Comparison of ENCODE assay signal across 27 cellular contexts in genomic region chr11:13145461-13145860, GRCh38.
A peak's percentile ranks its signal among the peaks of the same experiment; 100 is the strongest.
DNase-seq lines count a peak whose midpoint lies in the region; ATAC-seq, FAIRE-seq and TF ChIP-seq lines count a peak whose summit lies in the region.
"Had no signal": no experiment of that assay in that cellular context is flagged by ENCODE, and none has a peak within 500 bp of the region (broad histone marks: within the 10 kb centered on the region; RNA-seq: fewer than 3 reads in every experiment).

No MANE protein-coding gene starts in this region.

- no peak overlapping the region for H3K4me3 Mint-ChIP-seq in GM23338
- H3K4me3 Mint-ChIP-seq: activated naive CD8-positive, alpha-beta T cell treated with anti-CD3 and anti-CD28 coated beads, Interleukin-2, amount 50 U/mL, for 24 hours; effector memory CD8-positive, alpha-beta T cell; T-helper 17 cell had no signal

- WGBS in A549 (ENCODE audit: missing lambda C conversion rate), result 92% methylated on average over 2 of the region's 2 CpGs

- H3K36me3 ChIP-seq in GM23338 (ENCODE audit: insufficient read depth) (no peaks in the 10 kb centered on the region), kidney epithelial cell (ENCODE audit: control insufficient read depth, insufficient read depth, low read length) (no peaks in the 10 kb centered on the region)
- H3K36me3 ChIP-seq: left ventricle myocardium inferior, neutrophil, prostate gland, tibial artery had no signal

- peak in 1 of 2 experiments; percentile 22; a peak in 1 of 5 replicates for TF ChIP-seq RAD21 in A549 (conservative IDR thresholded peaks at IDR 0.05 in 1 of 2, IDR thresholded peaks at IDR 0.05 in 1 of 2)

- no peaks in the 10 kb centered on the region for H3K79me2 ChIP-seq in GM23338 (replicated peaks; ENCODE audit: insufficient read depth)

- TF ChIP-seq CTCF in A549 (IDR thresholded peaks at IDR 0.05) (no peak), GM23338 (conservative IDR thresholded peaks at IDR 0.05; ENCODE audit: low read depth in 2 of 2) (peak; percentile 43 to 55; a peak in 3 of 4 replicates), kidney epithelial cell (IDR thresholded peaks at IDR 0.05; ENCODE audit: insufficient read depth, low read length, poor library complexity, severe bottlenecking) (peak; percentile 12), RWPE1 (conservative IDR thresholded peaks at IDR 0.05; ENCODE audit: low read depth) (no peak)

- H3K27ac Mint-ChIP-seq in GM23338, result no peak overlapping the region
- H3K27ac Mint-ChIP-seq: activated naive CD8-positive, alpha-beta T cell treated with anti-CD3 and anti-CD28 coated beads, Interleukin-2, amount 50 U/mL, for 24 hours; effector memory CD8-positive, alpha-beta T cell; T-helper 17 cell had no signal

- no peak overlapping the region for H3K4me2 ChIP-seq in A549
- no peak overlapping the region for H3K4me2 ChIP-seq in GM23338

- H4K20me1 ChIP-seq in GM23338 (replicated peaks; ENCODE audit: insufficient read depth), result no peaks in the 10 kb centered on the region

- no peak for FAIRE-seq in A549 (lab: Jason Lieb, UNC)
- FAIRE-seq: astrocyte had no signal

- CTCF ChIA-PET in A549 (lab: Yijun Ruan, JAX) (interaction anchor here (0.6 to 1.7 kb wide), 7 partner anchors 25 to 183 kb away, joined by 3 to 8 read pairs (median 4); no protein-coding TSS in a partner anchor), RWPE1 (lab: Yijun Ruan, JAX) (no interaction called here)

- 0 out of 3 replicates have a peak, but pooled peaks cover 3% of the 10 kb centered on the region for H3K9me3 ChIP-seq in A549
- H3K9me3 ChIP-seq: left ventricle myocardium inferior, neutrophil, prostate gland, tibial artery had no signal

- H3F3A ChIP-seq in GM23338 (replicated peaks; ENCODE audit: low read depth), result no peaks in the 10 kb centered on the region

- no peaks in the 10 kb centered on the region for H3K36me3 Mint-ChIP-seq in GM23338 (ENCODE audit: low read depth)

- H3K27me3 ChIP-seq in GM23338 (ENCODE audit: insufficient read depth) (no peaks in the 10 kb centered on the region), kidney epithelial cell (ENCODE audit: control insufficient read depth, insufficient read depth, low read length) (no peaks in the 10 kb centered on the region)
- H3K27me3 ChIP-seq: neutrophil had no signal

- H3K4me1 ChIP-seq in A549, result peaks cover 24% of the 10 kb centered on the region
- no peaks in the 10 kb centered on the region for H3K4me1 ChIP-seq in GM23338 (ENCODE audit: insufficient read depth)
- H3K4me1 ChIP-seq: tibial artery had no signal

- ATAC-seq in A549 (no peak), GM23338 (peak; percentile 69), HG03457 (IDR thresholded peaks at IDR 0.05; ENCODE audit: unreplicated experiment) (no peak)
- ATAC-seq: activated CD4-positive, CD25-positive, alpha-beta regulatory T cell treated with anti-CD3 and anti-CD28 coated beads, Interleukin-2, amount 50 U/mL, for 24 hours; activated naive CD8-positive, alpha-beta T cell treated with anti-CD3 and anti-CD28 coated beads, Interleukin-2, amount 50 U/mL, for 24 hours; effector memory CD8-positive, alpha-beta T cell; T-helper 17 cell had no signal

- peaks cover 2% of the 10 kb centered on the region for H3K27me3 Mint-ChIP-seq in GM23338 (ENCODE audit: insufficient read depth, low read depth, poor library complexity)

- no peak for DNase-seq in A549 (ENCODE audit: low read depth in 1 of 2, low spot score in 1 of 2)
- DNase-seq in GM23338 (ENCODE audit: low spot score), result peak; percentile 46
- DNase-seq in SK-N-DZ (ENCODE audit: low spot score), result peak; percentile 85
- no peak for DNase-seq in kidney epithelial cell (ENCODE audit: low read depth)
- no peak for DNase-seq in RWPE1 (ENCODE audit: low spot score)
- no peak for DNase-seq in NCI-H146 treated with DMSO at 0.1 percent for 48 hours (lab: John Stamatoyannopoulos, UW; ENCODE audit: unreplicated experiment)
- DNase-seq: activated CD4-positive, alpha-beta T cell treated with anti-CD3 and anti-CD28 coated beads, Interleukin-2, amount 50 U/mL, for 4 hours; activated naive CD4-positive, alpha-beta T cell; activated naive CD8-positive, alpha-beta T cell treated with anti-CD3 and anti-CD28 coated beads, Interleukin-2, amount 50 U/mL, for 24 hours; C1 segment of cervical spinal cord; DMS79 treated with DMSO at 0.1 percent for 48 hours; effector memory CD8-positive, alpha-beta T cell; GDM1; left ventricle myocardium inferior; NCI-H1105; NCI-H2029; NCI-H446 treated with DMSO at 0.1 percent for 48 hours; OCI-M1; stimulated activated CD4-positive, alpha-beta T cell treated with anti-CD3 and anti-CD28 coated beads, Interleukin-4, amount 100 ng/mL, for 1 hour; T-helper 17 cell; tibial artery had no signal

- no peak for TF ChIP-seq POLR2A in A549 (IDR thresholded peaks at IDR 0.05; ENCODE audit: low read length)

- POLR2A ChIA-PET in A549 (lab: Yijun Ruan, JAX) (interaction anchor here (0.6 kb wide), 1 partner anchor 136 kb away, joined by 3 read pairs; no protein-coding TSS in a partner anchor), RWPE1 (lab: Yijun Ruan, JAX; ENCODE audit: low non-redundant PET) (no interaction called here)

- H3K27ac ChIP-seq in A549 (peak overlapping the region in 1 of 2 experiments; percentile 98; a peak in 3 of 6 replicates), GM23338 (ENCODE audit: low read depth) (no peak overlapping the region), RWPE1 (no peak overlapping the region)
- H3K27ac ChIP-seq: coronary artery, left ventricle myocardium inferior, neutrophil, prostate gland, tibial artery had no signal

- no peaks in the 10 kb centered on the region; the same call in 2 of the 3 replicates for H3K9me3 Mint-ChIP-seq in GM23338
- H3K9me3 Mint-ChIP-seq: activated naive CD8-positive, alpha-beta T cell treated with anti-CD3 and anti-CD28 coated beads, Interleukin-2, amount 50 U/mL, for 24 hours; effector memory CD8-positive, alpha-beta T cell had no signal

- H3K9me2 ChIP-seq in GM23338 (ENCODE audit: insufficient read depth), result no peaks in the 10 kb centered on the region

- no peak for TF ChIP-seq EP300 in A549 (IDR thresholded peaks at IDR 0.05)

- no peaks in the 10 kb centered on the region for H3K4me1 Mint-ChIP-seq in GM23338
- H3K4me1 Mint-ChIP-seq: activated naive CD8-positive, alpha-beta T cell treated with anti-CD3 and anti-CD28 coated beads, Interleukin-2, amount 50 U/mL, for 24 hours had no signal

- H2AFZ ChIP-seq in GM23338, result 0 out of 2 replicates have a peak overlapping the region, but pooled peaks have one; percentile 54

- H3K4me3 ChIP-seq in A549 (no peak overlapping the region), GM23338 (no peak overlapping the region), kidney epithelial cell (ENCODE audit: low read depth, low read length) (no peak overlapping the region)
- H3K4me3 ChIP-seq: coronary artery, left ventricle myocardium inferior, prostate gland, tibial artery had no signal

TF ChIP-seq in A549, 52 proteins besides CTCF, POLR2A, EP300 and RAD21:
- no peak for TF ChIP-seq MAZ (IDR thresholded peaks at IDR 0.05; ENCODE audit: borderline replicate concordance, low read depth, low read length)
- TF ChIP-seq SMC3 (IDR thresholded peaks at IDR 0.05), result peak; percentile 14; the same call in 1 of the 3 replicates

TF ChIP-seq in GM23338, 12 proteins besides CTCF, POLR2A, EP300 and RAD21:
- TF ChIP-seq REST (IDR thresholded peaks at IDR 0.05; ENCODE audit: unreplicated experiment) (no peak), ZNF331 (CRISPR knock-in tag; IDR thresholded peaks at IDR 0.05; ENCODE audit: low read depth) (no peak), CREB1 (CRISPR knock-in tag; IDR thresholded peaks at IDR 0.05; ENCODE audit: low read depth) (no peak), ZNF114 (CRISPR knock-in tag; IDR thresholded peaks at IDR 0.05) (no peak), EZH2 (IDR thresholded peaks at IDR 0.05; ENCODE audit: low read depth, unreplicated experiment) (no peak), NANOG (IDR thresholded peaks at IDR 0.05; ENCODE audit: borderline replicate concordance) (no peak), STAT1 (IDR thresholded peaks at IDR 0.05; ENCODE audit: unreplicated experiment) (no peak), JUNB (IDR thresholded peaks at IDR 0.05; ENCODE audit: unreplicated experiment) (no peak)

Comparison
In these comparisons a context has a peak if more than half of its experiments do, and no peak if none do; other contexts are left out.
1. DNase-seq: peak in GM23338 (single experiment) and SK-N-DZ (single experiment); none in A549 (0 of 2), kidney epithelial cell (single experiment), RWPE1 (single experiment) and NCI-H146 treated with DMSO at 0.1 percent for 48 hours (single experiment).
2. CTCF ChIP-seq: peak in GM23338 (2 of 2) and kidney epithelial cell (single experiment); none in A549 (single experiment) and RWPE1 (single experiment).